Comparison of ENCODE assay signal across 17 cellular contexts in the genomic region with DNA sequence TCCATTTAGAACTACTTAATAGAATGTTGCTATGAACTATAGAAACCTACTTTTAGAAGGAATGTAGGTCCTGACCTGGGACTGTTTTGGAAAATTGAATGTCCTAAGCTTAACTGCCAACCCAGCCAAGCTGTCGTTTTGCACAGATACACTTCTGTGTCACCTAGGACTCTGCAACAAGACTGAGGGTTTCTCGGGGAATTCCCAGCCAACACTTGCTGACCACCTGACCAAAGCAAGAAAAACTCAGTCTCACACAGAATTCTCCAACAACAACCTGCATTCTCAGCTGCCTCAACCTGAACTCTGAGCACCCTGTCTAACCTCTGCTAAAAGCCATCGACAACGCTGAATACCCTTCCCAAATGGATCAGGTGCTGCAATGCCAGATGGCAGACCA.
"Had no signal": no experiment of that assay in that cellular context is flagged by ENCODE, and none has a peak within 500 bp of the region (broad histone marks: within the 10 kb centered on the region; RNA-seq: fewer than 3 reads in every experiment).

No MANE protein-coding gene starts in this region.

- H3K36me3 ChIP-seq: left ventricle myocardium inferior, neutrophil, thoracic aorta had no signal

- H2AFZ ChIP-seq: parathyroid adenoma had no signal

- H3K9me3 ChIP-seq: body of pancreas, left ventricle myocardium inferior, neutrophil, thoracic aorta had no signal

- H3K79me2 ChIP-seq: parathyroid adenoma had no signal

- H3K4me1 ChIP-seq: body of pancreas, left ventricle myocardium inferior, parathyroid adenoma had no signal

- H3K27ac ChIP-seq: body of pancreas, coronary artery, left ventricle myocardium inferior, neutrophil, parathyroid adenoma, thoracic aorta had no signal

- ATAC-seq: body of pancreas; naive thymus-derived CD4-positive, alpha-beta T cell had no signal

- H3K4me3 ChIP-seq: body of pancreas, coronary artery, left ventricle myocardium inferior, thoracic aorta had no signal

- H3K27me3 ChIP-seq: body of pancreas, neutrophil had no signal

- FAIRE-seq: endothelial cell of umbilical vein had no signal

- DNase-seq: activated CD4-positive, alpha-beta T cell treated with anti-CD3 and anti-CD28 coated beads, Interleukin-2, amount 10 ng/mL, durations not matched to agents 7 days and 5 days; activated naive CD8-positive, alpha-beta T cell treated with anti-CD3 and anti-CD28 coated beads for 36 hours; amygdala; body of pancreas; caudate nucleus; effector CD4-positive, alpha-beta T cell; foreskin fibroblast; hypothalamus; left ventricle myocardium inferior; naive thymus-derived CD4-positive, alpha-beta T cell; stimulated activated CD4-positive, alpha-beta T cell treated with anti-CD3 and anti-CD28 coated beads, Interleukin-12 subunit alpha, Interleukin-12 subunit beta, amount 100 ng/mL, for 4 hours; stimulated activated CD4-positive, alpha-beta T cell treated with anti-CD3 and anti-CD28 coated beads, Interleukin-2, amount 100 ng/mL, for 24 hours had no signal

- H3K9ac ChIP-seq: parathyroid adenoma had no signal
